In genomic region chr5:96577909-96578308, GRCh38 we compare ENCODE assay signal across 19 cellular contexts.
DNase-seq lines count a peak whose midpoint lies in the region; ATAC-seq and TF ChIP-seq lines count a peak whose summit lies in the region.
"Had no signal": no experiment of that assay in that cellular context is flagged by ENCODE, and none has a peak within 500 bp of the region (broad histone marks: within the 10 kb centered on the region; RNA-seq: fewer than 3 reads in every experiment).

No MANE protein-coding gene starts in this region.

- H3K36me3 ChIP-seq in brain microvascular endothelial cell (replicated peaks) (no peaks in the 10 kb centered on the region), osteoblast (ENCODE audit: insufficient read depth, low read length) (no peaks in the 10 kb centered on the region)
- no peaks in the 10 kb centered on the region for H3K36me3 ChIP-seq in naive thymus-derived CD4-positive, alpha-beta T cell (ENCODE audit: control insufficient read depth in 2 of 3, insufficient read depth in 3 of 3, low read length in 3 of 3)
- H3K36me3 ChIP-seq: MG63 had no signal

- H3K4me3 ChIP-seq in brain microvascular endothelial cell (ENCODE audit: low read depth, low read length): no peak overlapping the region
- H3K4me3 ChIP-seq in osteoblast (ENCODE audit: insufficient read depth, low read length): no peak overlapping the region
- no peak overlapping the region for H3K4me3 ChIP-seq in naive thymus-derived CD4-positive, alpha-beta T cell (ENCODE audit: low read length)
- H3K4me3 ChIP-seq: K562, MG63 had no signal

- H3K4me1 ChIP-seq in osteoblast (ENCODE audit: insufficient read depth, low read length): peaks cover 13% of the 10 kb centered on the region
- no peaks in the 10 kb centered on the region for H3K4me1 ChIP-seq in naive thymus-derived CD4-positive, alpha-beta T cell (ENCODE audit: control insufficient read depth in 2 of 2, insufficient read depth in 2 of 2, low read length in 2 of 2)

- no peak for TF ChIP-seq POLR2A in GM18505 (IDR thresholded peaks at IDR 0.05; ENCODE audit: borderline replicate concordance, extremely low read depth, insufficient read depth, insufficient read length)

- H3K36me3 Mint-ChIP-seq in naive thymus-derived CD4-positive, alpha-beta T cell: no peaks in the 10 kb centered on the region
- H3K36me3 Mint-ChIP-seq: CD14-positive monocyte had no signal

- H4K20me1 ChIP-seq in osteoblast (ENCODE audit: insufficient read depth, low read length): no peaks in the 10 kb centered on the region

- in situ Hi-C loops in brain microvascular endothelial cell (cut with HindIII; ENCODE audit: low pct_ligation_motif_present, low sequenced_read_pairs): no loop called here

- no peaks in the 10 kb centered on the region for H3K79me2 ChIP-seq in osteoblast (ENCODE audit: insufficient read depth, low read length)

- H3K4me2 ChIP-seq in osteoblast (ENCODE audit: insufficient read depth, low read length): no peak overlapping the region

- no peaks in the 10 kb centered on the region for H3K9me3 ChIP-seq in osteoblast (ENCODE audit: low read depth, low read length)
- H3K9me3 ChIP-seq in naive thymus-derived CD4-positive, alpha-beta T cell (ENCODE audit: control insufficient read depth in 2 of 3, low read length in 3 of 3): no peaks in the 10 kb centered on the region
- H3K9me3 ChIP-seq: MG63 had no signal

- no peak for TF ChIP-seq CTCF in brain microvascular endothelial cell (IDR thresholded peaks at IDR 0.05; ENCODE audit: low read depth, low read length, missing control alignments)
- TF ChIP-seq CTCF in osteoblast (IDR thresholded peaks at IDR 0.05; ENCODE audit: extremely low read depth, low read depth, low read length): no peak

- no peak for ATAC-seq in GM18505 (IDR thresholded peaks at IDR 0.05; ENCODE audit: unreplicated experiment)
- ATAC-seq in naive thymus-derived CD4-positive, alpha-beta T cell: no peak
- ATAC-seq: K562, Right ventricle myocardium inferior had no signal

- no peaks in the 10 kb centered on the region for H3K4me1 Mint-ChIP-seq in naive thymus-derived CD4-positive, alpha-beta T cell
- H3K4me1 Mint-ChIP-seq: B cell, CD14-positive monocyte had no signal

- H3K27ac ChIP-seq in brain microvascular endothelial cell (peak overlapping the region; percentile 8), osteoblast (ENCODE audit: low read depth, low read length) (no peak overlapping the region)
- no peak overlapping the region for H3K27ac ChIP-seq in naive thymus-derived CD4-positive, alpha-beta T cell (ENCODE audit: low read depth, low read length)

- no peak overlapping the region for H2AFZ ChIP-seq in osteoblast (ENCODE audit: low read length)

- no peaks in the 10 kb centered on the region for H3K9me3 Mint-ChIP-seq in naive thymus-derived CD4-positive, alpha-beta T cell
- H3K9me3 Mint-ChIP-seq: CD14-positive monocyte had no signal

- DNase-seq in DMS53 (lab: John Stamatoyannopoulos, UW) (peak; percentile 49), HCEC 1CT (peak; percentile 80), brain microvascular endothelial cell (no peak), fibroblast of peridontal ligament (ENCODE audit: extremely low read depth) (peak; percentile 52), COLO668 (lab: John Stamatoyannopoulos, UW; ENCODE audit: unreplicated experiment) (no peak), osteoblast (ENCODE audit: insufficient read length, low spot score, missing footprints) (no peak)
- no peak for DNase-seq in naive thymus-derived CD4-positive, alpha-beta T cell
- DNase-seq: DMS79, MG63, NCI-H1417 treated with DMSO at 0.1 percent for 48 hours, NCI-H187, NCI-H446 treated with DMSO at 0.1 percent for 48 hours, NCI-H526 treated with DMSO at 0.1 percent for 48 hours, OCI-M1 had no signal

- H3K27me3 Mint-ChIP-seq in naive thymus-derived CD4-positive, alpha-beta T cell: peaks cover 0 to 23% (median 14%) of the 10 kb centered on the region in 5 donors

- intact Hi-C loops in naive thymus-derived CD4-positive, alpha-beta T cell (cut with micrococcal nuclease): no loop called here

- H3K4me3 Mint-ChIP-seq in naive thymus-derived CD4-positive, alpha-beta T cell: no peak overlapping the region
- H3K4me3 Mint-ChIP-seq: B cell, CD14-positive monocyte had no signal

- POLR2A ChIA-PET in naive thymus-derived CD4-positive, alpha-beta T cell (lab: Charles Lee): no interaction called here

- CTCF ChIA-PET in naive thymus-derived CD4-positive, alpha-beta T cell (lab: Charles Lee): no interaction called here

- H3K27ac Mint-ChIP-seq in naive thymus-derived CD4-positive, alpha-beta T cell: no peak overlapping the region
- H3K27ac Mint-ChIP-seq: B cell, CD14-positive monocyte had no signal

- H3K27me3 ChIP-seq in brain microvascular endothelial cell (replicated peaks) (no peaks in the 10 kb centered on the region), osteoblast (ENCODE audit: insufficient read depth, low read length) (no peaks in the 10 kb centered on the region)
- H3K27me3 ChIP-seq in naive thymus-derived CD4-positive, alpha-beta T cell (ENCODE audit: control insufficient read depth in 2 of 2, insufficient read depth in 2 of 2, low read length in 2 of 2): no peaks in the 10 kb centered on the region
- H3K27me3 ChIP-seq: MG63 had no signal

Comparison
In these comparisons a context has a peak if more than half of its experiments do, and no peak if none do; other contexts are left out.
1. DNase-seq: peak in DMS53 (single experiment), HCEC 1CT (single experiment) and fibroblast of peridontal ligament (single experiment); none in brain microvascular endothelial cell (single experiment), COLO668 (single experiment), osteoblast (single experiment) and naive thymus-derived CD4-positive, alpha-beta T cell (0 of 9).